In the genomic region with DNA sequence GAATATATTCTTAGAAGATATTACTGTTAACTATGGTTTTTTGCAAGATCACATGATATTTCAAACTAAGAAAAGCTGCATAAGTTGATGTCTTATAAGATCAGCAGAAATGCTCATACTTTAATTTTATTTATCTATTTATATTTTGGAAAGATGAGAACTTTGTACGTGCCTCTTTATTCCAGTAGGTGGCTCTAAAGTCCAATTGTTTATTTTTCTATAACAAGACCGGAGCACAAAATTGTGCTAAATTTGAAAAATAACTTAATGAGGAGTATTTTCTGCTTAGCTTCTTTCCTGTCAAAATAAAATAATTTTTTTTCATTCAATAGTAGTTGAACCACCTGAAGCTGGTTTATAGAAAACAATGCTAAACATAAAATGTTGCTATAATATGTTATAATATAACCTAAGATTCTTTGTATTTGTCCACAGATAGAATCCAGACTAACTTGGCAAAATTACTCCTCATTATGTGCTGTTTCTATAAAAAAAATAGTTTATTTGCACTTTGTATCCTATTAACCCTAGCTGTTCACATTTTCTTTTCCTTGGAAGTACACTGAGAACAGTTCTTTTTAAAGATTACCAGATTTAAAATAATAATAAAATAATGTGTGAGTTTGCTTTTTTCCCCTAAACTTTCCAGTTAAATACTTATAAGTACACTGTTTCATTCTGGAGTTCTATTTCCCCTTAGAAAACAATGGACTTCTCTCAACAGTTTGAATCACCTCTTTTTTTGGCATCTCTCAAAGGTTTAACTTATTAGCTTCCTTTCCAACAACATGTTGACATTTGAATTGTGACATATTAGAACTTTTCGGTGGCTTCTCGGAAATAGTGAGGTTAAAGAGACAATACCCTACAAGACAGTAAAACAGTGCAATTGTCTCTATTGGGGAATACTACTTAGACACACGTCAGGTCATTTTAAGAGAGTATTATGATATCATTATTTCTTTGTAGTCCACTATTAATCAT, we compare ENCODE assay signal across 9 cellular contexts.
A peak's percentile ranks its signal among the peaks of the same experiment; 100 is the strongest.
DNase-seq lines count a peak whose midpoint lies in the region; ATAC-seq and TF ChIP-seq lines count a peak whose summit lies in the region.
"Had no signal": no experiment of that assay in that cellular context is flagged by ENCODE, and none has a peak within 500 bp of the region (broad histone marks: within the 10 kb centered on the region; RNA-seq: fewer than 3 reads in every experiment).

No MANE protein-coding gene starts in this region.

- DNase-seq in heart right ventricle = no peak
- no peak for DNase-seq in Right ventricle myocardium inferior (ENCODE audit: missing footprints)
- DNase-seq in RPMI8226 = peak; percentile 34
- peak; percentile 37 for DNase-seq in fibroblast of villous mesenchyme (ENCODE audit: low read depth)
- no peak for DNase-seq in upper lobe of left lung
- no peak for DNase-seq in amygdala (lab: John Stamatoyannopoulos, UW)
- no peak for DNase-seq in NK-92 (lab: John Stamatoyannopoulos, UW; ENCODE audit: unreplicated experiment)
- DNase-seq: hippocampal formation had no signal

- WGBS in heart right ventricle, 2 donors = 33 to 40% methylated on average over 5 of the region's 5 CpGs
- 27% methylated on average over 5 of the region's 5 CpGs for WGBS in upper lobe of left lung, 2 donors

- ATAC-seq in heart right ventricle = peak in 7 of 8 donors; percentile 33 to 83 (median 74)
- ATAC-seq in Right ventricle myocardium inferior = no peak
- no peak for ATAC-seq in upper lobe of left lung (ENCODE audit: low FRiP score in 2 of 2)
- ATAC-seq in GM21381 (IDR thresholded peaks at IDR 0.05; ENCODE audit: unreplicated experiment) = no peak

- H3K27ac ChIP-seq in heart right ventricle (peak overlapping the region in 7 of 10 donors; percentile 32 to 93 (median 59)), upper lobe of left lung (peak overlapping the region in 2 of 4 donors; percentile 44 to 58)

- TF ChIP-seq EP300 in upper lobe of left lung (IDR thresholded peaks at IDR 0.05) = peak in 1 of 4 donors; percentile 45

- peaks cover 0 to 12% (median 0%) of the 10 kb centered on the region in 9 donors for H3K36me3 ChIP-seq in heart right ventricle
- H3K36me3 ChIP-seq in upper lobe of left lung = no peaks in the 10 kb centered on the region

- no peak for TF ChIP-seq POLR2A in upper lobe of left lung (IDR thresholded peaks at IDR 0.05)

- peak; percentile 12 to 66 (median 48) for TF ChIP-seq CTCF in heart right ventricle (IDR thresholded peaks at IDR 0.05)
- TF ChIP-seq CTCF in fibroblast of villous mesenchyme (IDR thresholded peaks at IDR 0.05; ENCODE audit: insufficient read depth, low read depth, low read length) = peak; percentile 52
- TF ChIP-seq CTCF in upper lobe of left lung (IDR thresholded peaks at IDR 0.05) = peak in 5 of 6 experiments; percentile 28 to 46 (median 38)

- intact Hi-C loops in heart right ventricle (cut with DNase I) (loop anchor here in 6 of 10 donors (5.0 to 10.0 kb wide), 3 partner anchors 534 to 614 kb away; no protein-coding TSS in a partner anchor), Right ventricle myocardium inferior (cut with DNase I) (loop anchor here (5.0 kb wide), 1 partner anchor 534 kb away; no protein-coding TSS in a partner anchor)

- H3K27me3 ChIP-seq in heart right ventricle (peaks cover 0 to 18% (median 4%) of the 10 kb centered on the region in 7 donors), upper lobe of left lung (no peaks in the 10 kb centered on the region)

- H3K9me3 ChIP-seq in heart right ventricle (no peaks in the 10 kb centered on the region), upper lobe of left lung (no peaks in the 10 kb centered on the region)

- H3K4me3 ChIP-seq in heart right ventricle (peak overlapping the region in 2 of 10 donors; percentile 9 to 22), fibroblast of villous mesenchyme (ENCODE audit: low read depth, low read length) (no peak overlapping the region), upper lobe of left lung (no peak overlapping the region)

- H3K4me1 ChIP-seq in heart right ventricle (peaks cover 0 to 68% (median 7%) of the 10 kb centered on the region in 9 donors), upper lobe of left lung (peaks cover 8 to 20% (median 14%) of the 10 kb centered on the region in 4 donors)

Comparison
In these comparisons a context has a peak if more than half of its experiments do, and no peak if none do; other contexts are left out.
1. ATAC-seq: peak in heart right ventricle (7 of 8); none in Right ventricle myocardium inferior (single experiment), upper lobe of left lung (0 of 2) and GM21381 (single experiment).
2. DNase-seq: peak in RPMI8226 (single experiment) and fibroblast of villous mesenchyme (single experiment); none in heart right ventricle (0 of 2), Right ventricle myocardium inferior (single experiment), upper lobe of left lung (0 of 2), amygdala (0 of 56) and NK-92 (single experiment).
3. Peak in every context shown above with its lines, with median percentiles within 50 percentile points of each other: CTCF ChIP-seq.